13 cellular contexts compared by ENCODE assay signal in the genomic region with DNA sequence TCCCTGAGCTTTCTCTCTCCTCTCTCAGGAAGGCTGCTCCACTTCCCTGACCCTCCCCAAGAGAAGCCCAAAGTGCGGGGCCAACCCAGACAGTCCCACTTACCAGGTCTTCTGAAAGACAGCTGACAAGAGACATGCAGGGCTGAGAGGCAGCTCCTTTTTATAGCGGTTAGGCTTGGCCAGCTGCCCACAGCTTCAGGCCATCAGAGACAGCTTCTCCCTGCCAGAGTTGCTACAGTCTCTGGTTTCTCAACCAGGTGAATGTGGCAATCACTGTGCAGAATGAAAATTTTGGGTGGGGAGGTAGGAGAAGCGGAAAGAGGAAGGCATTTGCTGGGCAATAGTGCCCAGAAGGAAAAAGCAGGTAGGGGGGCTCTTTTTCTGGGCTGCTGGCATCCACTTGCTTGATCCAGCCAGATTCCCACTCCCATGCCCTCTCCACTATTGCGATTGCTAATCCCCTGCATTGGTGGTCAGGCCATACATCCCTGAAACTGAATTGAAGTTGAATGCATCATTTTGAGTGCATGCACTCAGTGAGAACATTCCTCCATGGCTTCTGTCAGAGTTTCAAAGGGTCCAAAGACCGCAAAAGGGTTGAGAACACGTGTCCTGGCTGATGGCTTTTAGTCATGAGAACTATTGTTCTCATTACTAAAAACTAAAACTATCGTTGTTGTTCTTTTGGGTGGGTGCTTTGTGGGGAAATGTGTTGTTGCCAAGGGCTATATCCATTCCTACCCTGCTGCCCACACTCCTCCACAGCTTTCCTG. TPM values are rescaled to one million over a fixed set of nuclear protein-coding genes. Genes with fewer than 3 reads are reported as not detected.
DNase-seq lines count a peak whose midpoint lies in the region; ATAC-seq, FAIRE-seq and TF ChIP-seq lines count a peak whose summit lies in the region.
"Had no signal": no experiment of that assay in that cellular context is flagged by ENCODE, and none has a peak within 500 bp of the region (broad histone marks: within the 10 kb centered on the region; RNA-seq: fewer than 3 reads in every experiment).

A gene (minus strand): TSS at position 136 of the 773 bp plus-strand sequence. CDS start 538 bp downstream, outside the sequence.

- no peak for FAIRE-seq in kidney (lab: Jason Lieb, UNC)
- FAIRE-seq: colon had no signal

- DNase-seq in NCI-H2029 treated with DMSO at 0.1 percent for 48 hours (lab: John Stamatoyannopoulos, UW) (peak; percentile 18), adrenal gland (peak; percentile 37 to 81 (median 56)), kidney (no peak), erythroblast (lab: John Stamatoyannopoulos, UW) (no peak)
- DNase-seq in effector CD8-positive, alpha-beta T cell (lab: John Stamatoyannopoulos, UW), result no peak
- DNase-seq: activated CD8-positive, alpha-beta memory T cell treated with anti-CD3 and anti-CD28 coated beads, Interleukin-2, amount 50 U/mL, for 48 hours; SK-N-SH; uterus had no signal

- H3K9me3 ChIP-seq in adrenal gland (replicated peaks in 1 of 3) (no peaks in the 10 kb centered on the region), kidney (ENCODE audit: control insufficient read depth in 1 of 2, low read length in 2 of 2) (no peaks in the 10 kb centered on the region), thymus (ENCODE audit: control insufficient read depth) (no peaks in the 10 kb centered on the region)
- H3K9me3 ChIP-seq: SK-N-SH, uterus had no signal

- no peak for TF ChIP-seq CTCF in adrenal gland (IDR thresholded peaks at IDR 0.05)
- TF ChIP-seq CTCF in kidney (IDR thresholded peaks at IDR 0.05; ENCODE audit: borderline replicate concordance, extremely low read depth, insufficient read depth), result no peak

- TF ChIP-seq POLR2A in adrenal gland (IDR thresholded peaks at IDR 0.05) (no peak), erythroblast (IDR thresholded peaks at IDR 0.05; ENCODE audit: low read length) (no peak)

- H3K27me3 ChIP-seq in adrenal gland (no peaks in the 10 kb centered on the region), thymus (ENCODE audit: control insufficient read depth, insufficient read depth) (no peaks in the 10 kb centered on the region)
- H3K27me3 ChIP-seq: uterus had no signal

- H3K36me3 ChIP-seq in adrenal gland (replicated peaks in 1 of 2), result no peaks in the 10 kb centered on the region
- H3K36me3 ChIP-seq in kidney (ENCODE audit: control insufficient read depth in 1 of 2, insufficient read depth in 2 of 2, low read length in 2 of 2), result no peaks in the 10 kb centered on the region
- no peaks in the 10 kb centered on the region for H3K36me3 ChIP-seq in thymus (ENCODE audit: control insufficient read depth, insufficient read depth)
- H3K36me3 ChIP-seq: uterus had no signal

- H3K4me1 ChIP-seq in adrenal gland (replicated peaks in 1 of 2) (no peaks in the 10 kb centered on the region), kidney (ENCODE audit: control insufficient read depth in 1 of 2, insufficient read depth in 1 of 2, low read depth in 1 of 2, low read length in 2 of 2) (no peaks in the 10 kb centered on the region), thymus (ENCODE audit: control insufficient read depth, insufficient read depth, low read length) (no peaks in the 10 kb centered on the region)
- H3K4me1 ChIP-seq: uterus had no signal

- intact Hi-C loops in adrenal gland (cut with DNase I) (no loop called here), kidney (cut with DNase I) (no loop called here)

- WGBS in adrenal gland, 4 donors, result 44 to 70% (median 65%) methylated on average over 6 to 7 of the region's 7 CpGs
- 86% methylated on average over 7 of the region's 7 CpGs for WGBS in thymus

- H3K27ac ChIP-seq in adrenal gland (peak within 1 kb of the TSS in 1 of 5 donors; percentile 29), kidney (ENCODE audit: low read depth in 2 of 2, low read length in 2 of 2) (no peak within 1 kb of the TSS), thymus (ENCODE audit: low read depth) (no peak within 1 kb of the TSS)
- H3K27ac ChIP-seq: uterus had no signal

- no peak within 1 kb of the TSS for H3K9ac ChIP-seq in kidney (ENCODE audit: low read length in 2 of 2)
- H3K9ac ChIP-seq: SK-N-SH had no signal

- ATAC-seq in GM19463 (IDR thresholded peaks at IDR 0.05; ENCODE audit: unreplicated experiment) (no peak), HG03432 (IDR thresholded peaks at IDR 0.05; ENCODE audit: unreplicated experiment) (no peak)

- no peak within 1 kb of the TSS for H3K4me3 ChIP-seq in adrenal gland
- no peak within 1 kb of the TSS for H3K4me3 ChIP-seq in kidney (ENCODE audit: low read length in 2 of 2)
- H3K4me3 ChIP-seq in thymus (ENCODE audit: low read length), result no peak within 1 kb of the TSS
- H3K4me3 ChIP-seq: uterus had no signal

RNA-seq across cellular contexts. Expression of the gene that starts here (rescaled TPM):
- total RNA-seq in adrenal gland (100 to 1,000 TPM in 2 of 8 donors, 10 to 100 TPM in 5, 1 to 10 TPM in 1; 3.4 to 257 (median 58.0) TPM), kidney (60.9 TPM)
- polyA plus RNA-seq in adrenal gland (100 to 1,000 TPM in 2 of 3 donors, 10 to 100 TPM in 1; 27.6 to 231 (median 164) TPM), kidney (ENCODE audit: insufficient read depth, low read depth, low replicate concordance) (17.5 TPM), thymus (754 TPM)
- total RNA-seq: LHCN-M2 had no signal
- polyA plus RNA-seq: SK-N-SH had no signal

Comparison
In these comparisons a context has a peak if more than half of its experiments do, and no peak if none do; other contexts are left out.
1. DNase-seq: peak in NCI-H2029 treated with DMSO at 0.1 percent for 48 hours (single experiment) and adrenal gland (7 of 7); none in kidney (single experiment), erythroblast (0 of 2) and effector CD8-positive, alpha-beta T cell (single experiment).